Comparison of ENCODE assay signal across 7 cellular contexts in the genomic region with DNA sequence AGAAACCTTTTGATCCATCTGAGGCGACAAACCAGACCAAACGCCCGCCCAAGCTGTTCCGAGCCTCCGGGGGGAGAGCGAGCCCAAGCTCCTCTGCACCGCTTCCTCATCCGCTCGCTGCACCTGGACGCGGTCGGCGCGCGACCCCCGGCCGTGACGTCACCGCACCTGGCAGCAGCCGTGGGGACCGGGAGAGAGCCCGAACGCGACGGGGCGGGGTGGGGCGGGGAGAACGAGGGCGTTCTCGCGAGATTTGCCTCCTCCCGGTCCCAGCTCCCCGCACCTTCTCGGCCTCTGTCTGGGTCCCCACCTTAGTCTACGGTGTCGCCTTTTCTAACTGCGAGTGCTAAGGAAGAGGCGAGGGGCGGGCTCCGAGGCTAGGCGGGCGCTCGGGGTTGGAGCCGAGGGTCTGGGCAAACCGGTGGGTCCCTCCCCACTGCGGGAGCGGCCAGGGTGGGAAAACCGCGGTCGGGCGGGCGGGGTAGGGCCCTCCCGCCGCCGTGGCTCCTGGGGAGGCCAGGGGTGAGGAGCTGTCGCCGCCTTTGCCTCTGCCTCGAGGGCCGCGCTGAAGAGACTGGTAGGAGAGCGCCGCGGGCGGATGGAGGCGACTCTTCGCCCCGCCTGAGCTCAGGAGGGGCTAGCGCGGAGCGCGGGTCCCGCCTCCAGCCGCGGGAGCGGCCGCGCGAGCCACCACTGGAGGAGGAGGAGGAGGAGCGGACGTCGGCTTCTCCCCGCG. TPM values are rescaled to one million over a fixed set of nuclear protein-coding genes. Genes with fewer than 3 reads are reported as not detected.
DNase-seq lines count a peak whose midpoint lies in the region; ATAC-seq and TF ChIP-seq lines count a peak whose summit lies in the region.

A gene with protein sequence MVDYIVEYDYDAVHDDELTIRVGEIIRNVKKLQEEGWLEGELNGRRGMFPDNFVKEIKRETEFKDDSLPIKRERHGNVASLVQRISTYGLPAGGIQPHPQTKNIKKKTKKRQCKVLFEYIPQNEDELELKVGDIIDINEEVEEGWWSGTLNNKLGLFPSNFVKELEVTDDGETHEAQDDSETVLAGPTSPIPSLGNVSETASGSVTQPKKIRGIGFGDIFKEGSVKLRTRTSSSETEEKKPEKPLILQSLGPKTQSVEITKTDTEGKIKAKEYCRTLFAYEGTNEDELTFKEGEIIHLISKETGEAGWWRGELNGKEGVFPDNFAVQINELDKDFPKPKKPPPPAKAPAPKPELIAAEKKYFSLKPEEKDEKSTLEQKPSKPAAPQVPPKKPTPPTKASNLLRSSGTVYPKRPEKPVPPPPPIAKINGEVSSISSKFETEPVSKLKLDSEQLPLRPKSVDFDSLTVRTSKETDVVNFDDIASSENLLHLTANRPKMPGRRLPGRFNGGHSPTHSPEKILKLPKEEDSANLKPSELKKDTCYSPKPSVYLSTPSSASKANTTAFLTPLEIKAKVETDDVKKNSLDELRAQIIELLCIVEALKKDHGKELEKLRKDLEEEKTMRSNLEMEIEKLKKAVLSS (plus strand): TSS at position 293 of the 736 bp plus-strand sequence. CDS start 456 bp downstream, outside the sequence.

- peak; percentile 86 for ATAC-seq in GM18511 (IDR thresholded peaks at IDR 0.05; ENCODE audit: unreplicated experiment)
- ATAC-seq in HG02981 (IDR thresholded peaks at IDR 0.05; ENCODE audit: unreplicated experiment): peak; percentile 71

- no peak for TF ChIP-seq CTCF in astrocyte of the cerebellum (IDR thresholded peaks at IDR 0.05; ENCODE audit: low read depth, low read length, missing control alignments)

- in situ Hi-C loops in astrocyte of the cerebellum (cut with HindIII; ENCODE audit: low sequenced_read_pairs): loop anchor here (5.0 kb wide), 2 partner anchors 65 to 105 kb away; no protein-coding TSS in a partner anchor

- H3K4me3 ChIP-seq in astrocyte of the cerebellum (ENCODE audit: low read depth, low read length): peak within 1 kb of the TSS; percentile 79

- DNase-seq in NCI-H2029 (lab: John Stamatoyannopoulos, UW) (peak; percentile 87), T-helper 9 cell (peak; percentile 93), astrocyte of the cerebellum (ENCODE audit: low read depth) (peak; percentile 57), hepatic stellate cell (ENCODE audit: low spot score) (peak; percentile 85), renal cortical epithelial cell (ENCODE audit: low read depth) (peak; percentile 62)

RNA-seq across cellular contexts. Expression of the gene that starts here (rescaled TPM):
- total RNA-seq in renal cortical epithelial cell: 90.3 and 113 TPM in 2 replicates

Comparison
In these comparisons a context has a peak if more than half of its experiments do, and no peak if none do; other contexts are left out.
1. Peak in every context shown above with its lines: DNase-seq, ATAC-seq and H3K4me3 ChIP-seq.